1 cellular context compared by ENCODE assay signal in the genomic region with DNA sequence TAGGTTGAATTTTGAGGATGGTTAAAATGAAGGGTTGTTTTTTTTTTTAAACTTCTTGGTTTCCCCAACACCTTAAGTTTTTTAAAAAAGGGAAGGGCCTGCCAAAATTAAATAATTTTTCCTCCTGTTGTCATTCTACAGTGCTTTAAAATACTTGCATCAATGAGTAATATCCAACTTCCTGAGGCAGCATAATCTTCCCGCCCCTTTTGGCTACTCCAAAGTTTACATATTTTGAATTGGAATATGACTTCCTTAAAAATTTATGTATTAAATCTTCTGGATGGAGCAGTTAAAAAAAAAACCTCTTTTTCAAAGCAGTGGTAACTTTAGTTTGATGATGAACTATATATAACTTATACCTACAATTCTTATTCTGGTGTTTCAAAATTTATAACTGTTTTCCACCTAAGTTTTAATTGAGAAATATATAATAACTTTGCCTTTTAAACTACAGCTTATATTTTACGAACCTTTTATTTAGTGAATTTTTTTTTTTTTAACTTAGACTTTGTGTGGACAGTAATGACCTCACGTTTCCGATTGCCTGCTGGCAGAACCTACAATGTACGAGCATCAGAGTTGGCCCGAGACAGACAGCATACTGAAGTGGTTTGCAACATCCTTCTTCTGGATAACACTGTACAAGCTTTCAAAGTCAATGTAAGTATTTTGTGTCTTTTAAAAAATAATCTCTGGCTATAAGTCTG.
TF ChIP-seq lines count a peak whose summit lies in the region.

No MANE protein-coding gene starts in this region.

TF ChIP-seq in A549, 52 proteins besides CTCF, POLR2A, EP300 and RAD21 (continued from another document):
- TF ChIP-seq HMGXB4 (CRISPR knock-in tag; IDR thresholded peaks at IDR 0.05; ENCODE audit: borderline replicate concordance) = no peak
- no peak for TF ChIP-seq HDAC2 (IDR thresholded peaks at IDR 0.05)
